12 cellular contexts compared by ENCODE assay signal in the genomic region with DNA sequence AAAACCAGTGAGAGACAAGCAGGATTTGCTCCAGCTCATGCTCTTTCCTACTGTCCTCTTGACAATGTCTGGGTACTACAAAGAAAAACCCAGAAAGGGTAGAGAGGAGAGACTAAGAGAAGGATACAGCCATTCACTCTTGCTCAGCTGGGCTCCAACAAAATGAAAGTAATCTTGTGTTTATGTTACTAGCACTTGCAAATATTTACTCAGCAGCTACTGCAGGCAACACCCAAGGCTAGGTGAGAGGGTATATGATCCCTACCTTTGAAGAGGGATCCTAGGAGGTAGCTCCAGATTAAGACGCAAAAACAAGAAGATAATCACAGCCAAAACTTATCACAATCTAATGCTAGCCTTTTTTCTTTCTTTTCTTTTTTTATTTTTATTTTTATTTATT.
"Had no signal": no experiment of that assay in that cellular context is flagged by ENCODE, and none has a peak within 500 bp of the region (broad histone marks: within the 10 kb centered on the region; RNA-seq: fewer than 3 reads in every experiment).

No MANE protein-coding gene starts in this region.

- H3K9me3 ChIP-seq: lower lobe of right lung, psoas muscle, thoracic aorta had no signal

- DNase-seq: activated B cell treated with CpG ODN at 0.5 μM for 24 hours; activated CD4-positive, alpha-beta T cell treated with anti-CD3 and anti-CD28 coated beads, Interleukin-2, amount 10 ng/mL, durations not matched to agents 24 days and 14 days; activated CD8-positive, alpha-beta memory T cell treated with anti-CD3 and anti-CD28 coated beads for 24 hours; activated naive CD8-positive, alpha-beta T cell treated with anti-CD3 and anti-CD28 coated beads for 36 hours; amygdala; effector memory CD4-positive, alpha-beta T cell; foreskin fibroblast; lower lobe of right lung; psoas muscle; stimulated activated CD4-positive, alpha-beta T cell treated with anti-CD3 and anti-CD28 coated beads, Interleukin-2, amount 100 ng/mL, for 24 hours had no signal

- H3K36me3 ChIP-seq: lower lobe of right lung, thoracic aorta had no signal

- H3K27ac ChIP-seq: lower lobe of right lung, psoas muscle, thoracic aorta had no signal

- H3K4me3 ChIP-seq: lower lobe of right lung, psoas muscle, thoracic aorta had no signal

- ATAC-seq: psoas muscle, sciatic nerve had no signal

- H3K4me1 ChIP-seq: psoas muscle had no signal
